ENCODE assay signal across 8 cellular contexts in genomic region chr7:142880886-142881505, GRCh38. TPM values are rescaled to one million over a fixed set of nuclear protein-coding genes. Genes with fewer than 3 reads are reported as not detected.
DNase-seq lines count a peak whose midpoint lies in the region; ATAC-seq and TF ChIP-seq lines count a peak whose summit lies in the region.

No MANE protein-coding gene starts in this region.

- no peaks in the 10 kb centered on the region for H3K36me3 ChIP-seq in spleen

- TF ChIP-seq POLR2A in spleen (IDR thresholded peaks at IDR 0.05), result no peak

- no peak overlapping the region for H3K27ac ChIP-seq in spleen

- peaks cover 0 to 5% (median 0%) of the 10 kb centered on the region in 6 donors for H3K4me1 ChIP-seq in spleen

- ATAC-seq in GM21576 (IDR thresholded peaks at IDR 0.05; ENCODE audit: unreplicated experiment) (peak; percentile 63), GM18520 (IDR thresholded peaks at IDR 0.05; ENCODE audit: unreplicated experiment) (no peak)

- H3K4me3 ChIP-seq in fibroblast of the aortic adventitia (ENCODE audit: low read depth, low read length) (no peak overlapping the region), spleen (no peak overlapping the region)

- 33 to 43% (median 37%) methylated on average over 8 of the region's 8 CpGs for WGBS in spleen, 5 donors

- intact Hi-C loops in spleen (cut with DNase I; ENCODE audit: low total_unique reads), result no loop called here

- peaks cover 0 to 33% (median 0%) of the 10 kb centered on the region in 7 donors for H3K27me3 ChIP-seq in spleen (replicated peaks in 1 of 7)

- TF ChIP-seq CTCF in LNCAP (IDR thresholded peaks at IDR 0.05) (peak; percentile 91), fibroblast of the aortic adventitia (IDR thresholded peaks at IDR 0.05; ENCODE audit: insufficient read depth, low read length) (peak; percentile 91), spleen (IDR thresholded peaks at IDR 0.05 in 8 of 11, conservative IDR thresholded peaks at IDR 0.05 in 3 of 11) (peak; percentile 36 to 83 (median 69))

- H3K9me3 ChIP-seq in spleen, result no peaks in the 10 kb centered on the region

- DNase-seq in GM03348 (ENCODE audit: low spot score), result peak; percentile 43
- DNase-seq in activated CD8-positive, alpha-beta memory T cell treated with anti-CD3 and anti-CD28 coated beads, Interleukin-2, amount 50 U/mL, for 4 hours, result peak; percentile 44
- peak; percentile 35 for DNase-seq in fibroblast of the aortic adventitia (ENCODE audit: low read depth)
- no peak for DNase-seq in spleen
- DNase-seq in NCI-H2196 treated with DMSO at 0.1 percent for 48 hours (lab: John Stamatoyannopoulos, UW; ENCODE audit: unreplicated experiment), result no peak

RNA-seq across cellular contexts. Expression of gene TRPV6, which starts 4.5 kb away (rescaled TPM):
- 0.08 TPM in 1 of 2 replicates, not detected in the other for total RNA-seq in fibroblast of the aortic adventitia (ENCODE audit: low replicate concordance)
- under 1 TPM in 4 of 7 donors, not detected in 3; 0.06 to 0.32 (median 0.25) TPM for total RNA-seq in spleen
- polyA plus RNA-seq in spleen, result under 1 TPM; 0.05 to 0.26 (median 0.16) TPM

RNA-seq across cellular contexts. Expression of gene EPHB6, which starts 26.1 kb away (rescaled TPM):
- total RNA-seq in fibroblast of the aortic adventitia (ENCODE audit: low replicate concordance) (11.0 and 15.2 TPM in 2 replicates), spleen (10 to 100 TPM; 12.3 to 15.5 (median 13.9) TPM)
- 10 to 100 TPM; 11.3 to 28.8 (median 23.6) TPM for polyA plus RNA-seq in spleen

RNA-seq across cellular contexts. Expression of gene TRPV5, which starts 52.5 kb away (rescaled TPM):
- total RNA-seq in fibroblast of the aortic adventitia (ENCODE audit: low replicate concordance) (not detected in 2 replicates), spleen (under 1 TPM in 1 of 7 donors, not detected in 6; 0.20 TPM)
- polyA plus RNA-seq in spleen, result under 1 TPM in 2 of 3 donors, not detected in 1; 0.02 to 0.03 TPM

RNA-seq across cellular contexts. Expression of gene LLCFC1, which starts 58.3 kb away (rescaled TPM):
- not detected in 2 replicates for total RNA-seq in fibroblast of the aortic adventitia (ENCODE audit: low replicate concordance)
- total RNA-seq in spleen, result not detected
- under 1 TPM in 1 of 3 donors, not detected in 2; 0.18 TPM for polyA plus RNA-seq in spleen

Comparison
In these comparisons a context has a peak if more than half of its experiments do, and no peak if none do; other contexts are left out.
1. DNase-seq: peak in GM03348 (single experiment), activated CD8-positive, alpha-beta memory T cell treated with anti-CD3 and anti-CD28 coated beads, Interleukin-2, amount 50 U/mL, for 4 hours (single experiment) and fibroblast of the aortic adventitia (single experiment); none in spleen (single experiment) and NCI-H2196 treated with DMSO at 0.1 percent for 48 hours (single experiment).
2. Peak in every context shown above with its lines, with median percentiles within 50 percentile points of each other: CTCF ChIP-seq.